Comparison of ENCODE assay signal across 10 cellular contexts in genomic region chr3:45856323-45856722, GRCh38. TPM values are rescaled to one million over a fixed set of nuclear protein-coding genes. Genes with fewer than 3 reads are reported as not detected.
A peak's percentile ranks its signal among the peaks of the same experiment; 100 is the strongest.
DNase-seq lines count a peak whose midpoint lies in the region; ATAC-seq lines count a peak whose summit lies in the region.
"Not testable (repeated sequence)": the region's sequence is repeated elsewhere in the genome, so short reads cannot be mapped to it uniquely, and the experiment has no call there.
"Had no signal": no experiment of that assay in that cellular context is flagged by ENCODE, and none has a peak within 500 bp of the region (broad histone marks: within the 10 kb centered on the region; RNA-seq: fewer than 3 reads in every experiment).

No MANE protein-coding gene starts in this region.

- intact Hi-C loops in CD4-positive, alpha-beta memory T cell (cut with micrococcal nuclease); activated CD4-positive, alpha-beta T cell treated with anti-CD3 and anti-CD28 coated beads for 36 hours (cut with DNase I, micrococcal nuclease); naive thymus-derived CD4-positive, alpha-beta T cell (cut with micrococcal nuclease): not testable (repeated sequence)

- peak overlapping the region in 6 of 8 donors; percentile 2 to 62 (median 41) for H3K4me3 Mint-ChIP-seq in CD4-positive, alpha-beta memory T cell
- peak overlapping the region; percentile 2 for H3K4me3 Mint-ChIP-seq in activated CD4-positive, alpha-beta T cell treated with anti-CD3 and anti-CD28 coated beads for 36 hours
- H3K4me3 Mint-ChIP-seq in naive thymus-derived CD4-positive, alpha-beta T cell = peak overlapping the region in 8 of 10 donors; percentile 8 to 69 (median 41)

- H3K27ac ChIP-seq in CD4-positive, alpha-beta memory T cell (ENCODE audit: low read depth, low read length); naive thymus-derived CD4-positive, alpha-beta T cell (ENCODE audit: low read depth, low read length): not testable (repeated sequence)

- H3K4me1 ChIP-seq in CD4-positive, alpha-beta memory T cell (ENCODE audit: insufficient read depth, low read length); naive thymus-derived CD4-positive, alpha-beta T cell (ENCODE audit: control insufficient read depth in 2 of 2, insufficient read depth in 2 of 2, low read length in 2 of 2): not testable (repeated sequence)

- H3K9me3 Mint-ChIP-seq in CD4-positive, alpha-beta memory T cell; activated CD4-positive, alpha-beta T cell treated with anti-CD3 and anti-CD28 coated beads for 36 hours (ENCODE audit: low read depth): not testable (repeated sequence)
- peaks cover 0 to 11% (median 0%) of the 10 kb centered on the region in 11 donors for H3K9me3 Mint-ChIP-seq in naive thymus-derived CD4-positive, alpha-beta T cell

- peak in 4 of 5 donors; percentile 21 to 41 (median 27) for DNase-seq in CD4-positive, alpha-beta memory T cell
- peak; percentile 75 for DNase-seq in Jurkat, Clone E6-1 (ENCODE audit: low read depth, low spot score)
- not testable (repeated sequence) for DNase-seq in activated CD4-positive, alpha-beta T cell treated with anti-CD3 and anti-CD28 coated beads for 36 hours
- DNase-seq in central memory CD4-positive, alpha-beta T cell = peak; percentile 27
- peak in 5 of 9 donors; percentile 37 to 61 (median 54) for DNase-seq in naive thymus-derived CD4-positive, alpha-beta T cell

- not testable (repeated sequence) for H3K9me3 ChIP-seq in CD4-positive, alpha-beta memory T cell (ENCODE audit: control insufficient read depth in 1 of 2, low read length in 2 of 2); naive thymus-derived CD4-positive, alpha-beta T cell (ENCODE audit: control insufficient read depth in 2 of 3, low read length in 3 of 3)

- H3K27me3 Mint-ChIP-seq in CD4-positive, alpha-beta memory T cell = peaks cover 5 to 11% of the 10 kb centered on the region in 2 donors
- H3K27me3 Mint-ChIP-seq in activated CD4-positive, alpha-beta T cell treated with anti-CD3 and anti-CD28 coated beads for 36 hours = peaks cover 44% of the 10 kb centered on the region
- H3K27me3 Mint-ChIP-seq in naive thymus-derived CD4-positive, alpha-beta T cell = peaks cover 0 to 64% (median 0%) of the 10 kb centered on the region in 5 donors

- not testable (repeated sequence) for H3K36me3 Mint-ChIP-seq in CD4-positive, alpha-beta memory T cell; activated CD4-positive, alpha-beta T cell treated with anti-CD3 and anti-CD28 coated beads for 36 hours (ENCODE audit: low read depth)
- H3K36me3 Mint-ChIP-seq in naive thymus-derived CD4-positive, alpha-beta T cell = peaks cover 0 to 14% (median 0%) of the 10 kb centered on the region in 5 donors

- CTCF ChIA-PET in CD4-positive, alpha-beta memory T cell (lab: Charles Lee; ENCODE audit: partially characterized antibody); activated CD4-positive, alpha-beta T cell treated with anti-CD3 and anti-CD28 coated beads for 36 hours (lab: Charles Lee); naive thymus-derived CD4-positive, alpha-beta T cell (lab: Charles Lee): not testable (repeated sequence)

- H3K27me3 ChIP-seq in CD4-positive, alpha-beta memory T cell (ENCODE audit: insufficient read depth, low read length); naive thymus-derived CD4-positive, alpha-beta T cell (ENCODE audit: control insufficient read depth in 2 of 2, insufficient read depth in 2 of 2, low read length in 2 of 2): not testable (repeated sequence)

- peak overlapping the region in 1 of 7 donors; percentile 59 for H3K27ac Mint-ChIP-seq in CD4-positive, alpha-beta memory T cell
- H3K27ac Mint-ChIP-seq in activated CD4-positive, alpha-beta T cell treated with anti-CD3 and anti-CD28 coated beads for 36 hours = not testable (repeated sequence)
- H3K27ac Mint-ChIP-seq in naive thymus-derived CD4-positive, alpha-beta T cell = peak overlapping the region in 4 of 9 donors; percentile 1 to 27 (median 16)

- POLR2A ChIA-PET in CD4-positive, alpha-beta memory T cell (lab: Charles Lee; ENCODE audit: partially characterized antibody) = interaction anchor here (1.3 to 1.6 kb wide), 2 partner anchors 11 to 13 kb away, joined by 3 to 4 read pairs; no protein-coding TSS in a partner anchor
- POLR2A ChIA-PET in activated CD4-positive, alpha-beta T cell treated with anti-CD3 and anti-CD28 coated beads for 36 hours (lab: Charles Lee); naive thymus-derived CD4-positive, alpha-beta T cell (lab: Charles Lee): not testable (repeated sequence)

- H3K4me1 Mint-ChIP-seq in CD4-positive, alpha-beta memory T cell = peaks cover 10 to 27% (median 21%) of the 10 kb centered on the region in 4 donors
- peaks cover 26% of the 10 kb centered on the region for H3K4me1 Mint-ChIP-seq in activated CD4-positive, alpha-beta T cell treated with anti-CD3 and anti-CD28 coated beads for 36 hours
- H3K4me1 Mint-ChIP-seq in naive thymus-derived CD4-positive, alpha-beta T cell = peaks cover 21 to 57% (median 42%) of the 10 kb centered on the region in 7 donors

- ATAC-seq in activated CD4-positive, alpha-beta T cell treated with anti-CD3 and anti-CD28 coated beads for 36 hours; naive thymus-derived CD4-positive, alpha-beta T cell: not testable (repeated sequence)

- H3K36me3 ChIP-seq in CD4-positive, alpha-beta memory T cell (ENCODE audit: insufficient read depth, low read length); naive thymus-derived CD4-positive, alpha-beta T cell (ENCODE audit: control insufficient read depth in 2 of 3, insufficient read depth in 3 of 3, low read length in 3 of 3): not testable (repeated sequence)

- H3K4me3 ChIP-seq in CD4-positive, alpha-beta memory T cell (ENCODE audit: low read length in 2 of 2); Jurkat, Clone E6-1 (ENCODE audit: low read length); naive thymus-derived CD4-positive, alpha-beta T cell (ENCODE audit: low read length): not testable (repeated sequence)

RNA-seq across cellular contexts. Expression of gene LZTFL1, which starts 14.4 kb away (rescaled TPM):
- 10 to 100 TPM in 1 of 2 experiments, 1 to 10 TPM in 1; 7.1 to 10.0 TPM for total RNA-seq in CD4-positive, alpha-beta memory T cell
- polyA plus RNA-seq in CD4-positive, alpha-beta memory T cell = 10 to 100 TPM in 1 of 2 donors, 1 to 10 TPM in 1; 6.9 to 11.7 TPM
- polyA plus RNA-seq in Jurkat, Clone E6-1 (2012; ENCODE audit: insufficient read depth, insufficient read length) = 59.6 TPM
- 1 to 10 TPM; 4.5 to 6.6 TPM for total RNA-seq in activated CD4-positive, alpha-beta T cell treated with anti-CD3 and anti-CD28 coated beads for 36 hours
- 10 to 100 TPM in 4 of 5 experiments, 1 to 10 TPM in 1; 8.5 to 15.7 (median 12.6) TPM for total RNA-seq in naive thymus-derived CD4-positive, alpha-beta T cell
- 10 to 100 TPM; 12.8 to 21.0 TPM for polyA plus RNA-seq in naive thymus-derived CD4-positive, alpha-beta T cell

RNA-seq across cellular contexts. Expression of gene CCR9, which starts 30.0 kb away (rescaled TPM):
- total RNA-seq in CD4-positive, alpha-beta memory T cell = 1 to 10 TPM; 4.0 to 4.5 TPM
- polyA plus RNA-seq in CD4-positive, alpha-beta memory T cell = 1 to 10 TPM; 3.9 to 4.4 TPM
- polyA plus RNA-seq in Jurkat, Clone E6-1 (2012; ENCODE audit: insufficient read depth, insufficient read length) = 1.5 TPM
- not detected for total RNA-seq in activated CD4-positive, alpha-beta T cell treated with anti-CD3 and anti-CD28 coated beads for 36 hours
- under 1 TPM in 4 of 5 experiments, not detected in 1; 0.40 to 0.66 (median 0.56) TPM for total RNA-seq in naive thymus-derived CD4-positive, alpha-beta T cell
- under 1 TPM; 0.31 to 0.45 TPM for polyA plus RNA-seq in naive thymus-derived CD4-positive, alpha-beta T cell
- total RNA-seq: A673; CD4-positive, CD25-positive, alpha-beta regulatory T cell had no signal
- polyA plus RNA-seq: AG04450, CD14-positive monocyte had no signal

RNA-seq across cellular contexts. Expression of gene SLC6A20, which starts 60.0 kb away (rescaled TPM):
- not detected for total RNA-seq in CD4-positive, alpha-beta memory T cell
- under 1 TPM in 1 of 2 donors, not detected in 1; 0.41 TPM for polyA plus RNA-seq in CD4-positive, alpha-beta memory T cell
- 4.9 TPM for polyA plus RNA-seq in Jurkat, Clone E6-1 (2012; ENCODE audit: insufficient read depth, insufficient read length)
- total RNA-seq in activated CD4-positive, alpha-beta T cell treated with anti-CD3 and anti-CD28 coated beads for 36 hours = not detected
- not detected for total RNA-seq in naive thymus-derived CD4-positive, alpha-beta T cell
- not detected for polyA plus RNA-seq in naive thymus-derived CD4-positive, alpha-beta T cell
- total RNA-seq: A673; CD4-positive, CD25-positive, alpha-beta regulatory T cell; CD8-positive, alpha-beta memory T cell had no signal
- polyA plus RNA-seq: AG04450; CD14-positive monocyte; CD8-positive, alpha-beta memory T cell had no signal
